Comparison of ENCODE assay signal across 19 cellular contexts in the genomic region with DNA sequence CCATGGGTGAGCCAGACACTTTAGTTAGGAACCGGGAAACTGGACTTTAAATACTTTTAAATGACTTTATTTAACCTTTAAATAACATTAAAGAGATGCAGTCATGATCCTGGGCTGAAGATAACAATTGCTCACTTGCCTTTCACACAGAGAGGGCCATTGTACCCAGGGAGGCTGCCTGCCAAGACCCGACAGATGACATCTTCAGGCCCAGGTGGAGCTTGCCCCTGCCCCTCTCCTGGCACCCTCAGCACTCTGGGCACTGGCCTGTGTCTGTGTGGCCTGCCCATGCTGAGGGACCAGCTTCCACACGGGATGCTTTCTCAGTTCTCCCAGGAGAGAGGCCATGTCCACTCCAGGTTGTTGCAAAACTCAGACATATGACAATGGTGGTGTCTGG.
A peak's percentile ranks its signal among the peaks of the same experiment; 100 is the strongest.
DNase-seq lines count a peak whose midpoint lies in the region; ATAC-seq lines count a peak whose summit lies in the region.
"Had no signal": no experiment of that assay in that cellular context is flagged by ENCODE, and none has a peak within 500 bp of the region (broad histone marks: within the 10 kb centered on the region; RNA-seq: fewer than 3 reads in every experiment).

No MANE protein-coding gene starts in this region.

- DNase-seq in NCI-H2196 (lab: John Stamatoyannopoulos, UW; ENCODE audit: unreplicated experiment): peak; percentile 24
- no peak for DNase-seq in NCI-H2196 treated with DMSO at 0.1 percent for 48 hours (lab: John Stamatoyannopoulos, UW; ENCODE audit: unreplicated experiment)
- peak; percentile 49 to 74 for DNase-seq in hippocampal formation (lab: John Stamatoyannopoulos, UW)
- peak in 48 of 56 donors; percentile 12 to 84 (median 50) for DNase-seq in nucleus accumbens (lab: John Stamatoyannopoulos, UW)
- DNase-seq in D341Med (ENCODE audit: low spot score): no peak
- DNase-seq in NK-92 treated with Interleukin-12 subunit alpha and Interleukin-12 subunit beta, amount 100 ng/mL, for 24 hours (lab: John Stamatoyannopoulos, UW): no peak
- DNase-seq: 8988T, GF-D8, HFFc6, IMR-90, Karpas-422, MG63, NCI-H1092, NCI-H2107, NCI-H446, PC-9, SJCRH30 had no signal

- ATAC-seq in HG03175 (IDR thresholded peaks at IDR 0.05; ENCODE audit: unreplicated experiment): no peak
- no peak for ATAC-seq in GM21390 (IDR thresholded peaks at IDR 0.05; ENCODE audit: unreplicated experiment)

Comparison
In these comparisons a context has a peak if more than half of its experiments do, and no peak if none do; other contexts are left out.
1. DNase-seq: peak in NCI-H2196 (single experiment), hippocampal formation (2 of 2) and nucleus accumbens (48 of 56); none in NCI-H2196 treated with DMSO at 0.1 percent for 48 hours (single experiment), D341Med (single experiment) and NK-92 treated with Interleukin-12 subunit alpha and Interleukin-12 subunit beta, amount 100 ng/mL, for 24 hours (single experiment).